In genomic region chr1:22636927-22637326, GRCh38 we compare ENCODE assay signal across 20 cellular contexts. TPM values are rescaled to one million over a fixed set of nuclear protein-coding genes. Genes with fewer than 3 reads are reported as not detected.
DNase-seq lines count a peak whose midpoint lies in the region; ATAC-seq and TF ChIP-seq lines count a peak whose summit lies in the region.
"Had no signal": no experiment of that assay in that cellular context is flagged by ENCODE, and none has a peak within 500 bp of the region (broad histone marks: within the 10 kb centered on the region; RNA-seq: fewer than 3 reads in every experiment).

No MANE protein-coding gene starts in this region.

- H2AFZ ChIP-seq in mammary epithelial cell (ENCODE audit: low read depth, low read length): no peak overlapping the region

- in situ Hi-C loops in mammary epithelial cell (cut with MboI; ENCODE audit: low sequenced_read_pairs in 2 of 2): no loop called here

- TF ChIP-seq CTCF in breast epithelium (IDR thresholded peaks at IDR 0.05): no peak
- no peak for TF ChIP-seq CTCF in mammary epithelial cell (conservative IDR thresholded peaks at IDR 0.05 in 1 of 2, IDR thresholded peaks at IDR 0.05 in 1 of 2; ENCODE audit: extremely low read depth in 1 of 2, insufficient read depth in 1 of 2, low read depth in 1 of 2, low read length in 2 of 2)
- TF ChIP-seq CTCF in esophagus squamous epithelium (IDR thresholded peaks at IDR 0.05): no peak
- TF ChIP-seq CTCF in suprapubic skin (IDR thresholded peaks at IDR 0.05): no peak

- TF ChIP-seq POLR2A in breast epithelium (IDR thresholded peaks at IDR 0.05) (no peak), esophagus squamous epithelium (IDR thresholded peaks at IDR 0.05) (no peak), suprapubic skin (IDR thresholded peaks at IDR 0.05) (no peak), GM18505 (IDR thresholded peaks at IDR 0.05; ENCODE audit: borderline replicate concordance, extremely low read depth, insufficient read depth, insufficient read length) (no peak)

- H3K4me2 ChIP-seq in mammary epithelial cell (ENCODE audit: insufficient read depth, low read depth, low read length): no peak overlapping the region

- ATAC-seq in HG03432 (IDR thresholded peaks at IDR 0.05; ENCODE audit: unreplicated experiment) (no peak), GM18505 (IDR thresholded peaks at IDR 0.05; ENCODE audit: unreplicated experiment) (no peak)
- ATAC-seq: stimulated activated naive CD8-positive, alpha-beta T cell treated with anti-CD3 and anti-CD28 coated beads, Interleukin-15, amount 100 ng/mL, for 72 hours had no signal

- BruUV-seq in mammary epithelial cell (replicated peaks; lab: Mats Ljungman, UMichigan): no TSS peak

- H3K4me3 ChIP-seq in breast epithelium (peak overlapping the region; percentile 20 to 47 (median 25)), mammary epithelial cell (replicated peaks in 1 of 3; ENCODE audit: insufficient read depth in 1 of 3, low read depth in 2 of 3, low read length in 3 of 3) (no peak overlapping the region), esophagus squamous epithelium (peak overlapping the region in 3 of 4 donors; percentile 10 to 42 (median 31)), suprapubic skin (peak overlapping the region; percentile 28)

- dilution Hi-C loops in mammary epithelial cell (cut with HindIII; ENCODE audit: low sequenced_read_pairs): no loop called here

- CTCF ChIA-PET in mammary epithelial cell (lab: Charles Lee; ENCODE audit: low non-redundant PET): no interaction called here

- H3K36me3 ChIP-seq in breast epithelium (no peaks in the 10 kb centered on the region), mammary epithelial cell (ENCODE audit: insufficient read depth, low read length) (no peaks in the 10 kb centered on the region), esophagus squamous epithelium (no peaks in the 10 kb centered on the region), suprapubic skin (no peaks in the 10 kb centered on the region)

- no peaks in the 10 kb centered on the region for H3K9me3 ChIP-seq in breast epithelium
- no peaks in the 10 kb centered on the region for H3K9me3 ChIP-seq in mammary epithelial cell (replicated peaks; ENCODE audit: insufficient read depth, low read length)
- no peaks in the 10 kb centered on the region for H3K9me3 ChIP-seq in esophagus squamous epithelium
- H3K9me3 ChIP-seq in suprapubic skin: no peaks in the 10 kb centered on the region

- WGBS in mammary epithelial cell (ENCODE audit: low coverage, missing lambda C conversion rate): 82% methylated on average over 6 of the region's 6 CpGs
- 46 to 64% methylated on average over 6 of the region's 6 CpGs for WGBS in esophagus squamous epithelium, 2 donors
- WGBS in suprapubic skin: 74% methylated on average over 6 of the region's 6 CpGs

- TF ChIP-seq EP300 in suprapubic skin (IDR thresholded peaks at IDR 0.05): no peak

- no peak overlapping the region for H3K9ac ChIP-seq in mammary epithelial cell (ENCODE audit: insufficient read depth, low read length)

- H3K27ac ChIP-seq in breast epithelium (no peak overlapping the region), mammary epithelial cell (ENCODE audit: insufficient read depth, low read depth, low read length) (no peak overlapping the region), esophagus squamous epithelium (peak overlapping the region in 2 of 4 donors; percentile 17 to 36), suprapubic skin (peak overlapping the region; percentile 27)

- H3K4me1 ChIP-seq in breast epithelium (no peaks in the 10 kb centered on the region), mammary epithelial cell (ENCODE audit: insufficient read depth, low read length) (no peaks in the 10 kb centered on the region), esophagus squamous epithelium (peaks cover 2 to 4% (median 3%) of the 10 kb centered on the region in 3 donors), suprapubic skin (peaks cover 4% of the 10 kb centered on the region)

- H4K20me1 ChIP-seq in mammary epithelial cell (ENCODE audit: insufficient read depth, low read length): no peaks in the 10 kb centered on the region

- no peak for DNase-seq in breast epithelium (ENCODE audit: low spot score in 2 of 2)
- DNase-seq in mammary epithelial cell: no peak
- peak; percentile 57 for DNase-seq in NCI-H2107 treated with DMSO at 0.1 percent for 48 hours (lab: John Stamatoyannopoulos, UW; ENCODE audit: unreplicated experiment)
- DNase-seq in esophagus squamous epithelium (lab: John Stamatoyannopoulos, UW): no peak
- DNase-seq in suprapubic skin (ENCODE audit: low spot score in 2 of 2): no peak
- no peak for DNase-seq in NOMO-1 (lab: John Stamatoyannopoulos, UW; ENCODE audit: unreplicated experiment in 2 of 2)
- DNase-seq: activated CD8-positive, alpha-beta memory T cell treated with anti-CD3 and anti-CD28 coated beads for 24 hours; activated effector memory CD4-positive, alpha-beta T cell treated with anti-CD3 and anti-CD28 coated beads, Interleukin-2, amount 50 U/mL, for 16 hours; DND-41; effector CD4-positive, alpha-beta T cell; NCI-H1930; nephron progenitor cell; stimulated activated naive CD8-positive, alpha-beta T cell treated with anti-CD3 and anti-CD28 coated beads, Interleukin-15, amount 100 ng/mL, for 72 hours; SW 1271 had no signal

- H3K27me3 ChIP-seq in breast epithelium: no peaks in the 10 kb centered on the region
- H3K27me3 ChIP-seq in mammary epithelial cell (ENCODE audit: insufficient read depth, low read length): no peaks in the 10 kb centered on the region
- peaks cover 0 to 94% (median 0%) of the 10 kb centered on the region in 4 donors for H3K27me3 ChIP-seq in esophagus squamous epithelium
- peaks cover 45% of the 10 kb centered on the region for H3K27me3 ChIP-seq in suprapubic skin

- intact Hi-C loops in breast epithelium (cut with DNase I; ENCODE audit: low total_unique reads) (no loop called here), mammary epithelial cell (cut with micrococcal nuclease) (no loop called here), esophagus squamous epithelium (cut with DNase I) (no loop called here)

- no peaks in the 10 kb centered on the region for H3K79me2 ChIP-seq in mammary epithelial cell (ENCODE audit: insufficient read depth, low read length)

RNA-seq across cellular contexts. Expression of gene C1QA, which starts 0.5 kb away (rescaled TPM):
- total RNA-seq in breast epithelium: 100 to 1,000 TPM in 2 of 3 donors, 10 to 100 TPM in 1; 55.7 to 355 (median 104) TPM
- total RNA-seq in mammary epithelial cell: not detected
- polyA plus RNA-seq in mammary epithelial cell: not detected
- not detected for polyA minus RNA-seq in mammary epithelial cell
- total RNA-seq in esophagus squamous epithelium: 100 to 1,000 TPM in 2 of 4 donors, 10 to 100 TPM in 2; 11.7 to 167 (median 68.4) TPM
- total RNA-seq in suprapubic skin: 10 to 100 TPM in 2 of 4 donors, 1 to 10 TPM in 2; 7.2 to 24.3 (median 16.4) TPM
- total RNA-seq: astrocyte, fibroblast of villous mesenchyme, LHCN-M2, lung microvascular endothelial cell had no signal

RNA-seq across cellular contexts. Expression of gene C1QC, which starts 6.5 kb away (rescaled TPM):
- total RNA-seq in breast epithelium: 100 to 1,000 TPM in 2 of 3 donors, 10 to 100 TPM in 1; 76.4 to 385 (median 113) TPM
- not detected for total RNA-seq in mammary epithelial cell
- not detected for polyA plus RNA-seq in mammary epithelial cell
- not detected for polyA minus RNA-seq in mammary epithelial cell
- 100 to 1,000 TPM in 2 of 4 donors, 10 to 100 TPM in 1, 1 to 10 TPM in 1; 9.7 to 153 (median 74.8) TPM for total RNA-seq in esophagus squamous epithelium
- 10 to 100 TPM in 3 of 4 donors, 1 to 10 TPM in 1; 6.5 to 31.9 (median 20.4) TPM for total RNA-seq in suprapubic skin
- total RNA-seq: astrocyte, fibroblast of villous mesenchyme, LHCN-M2, lung microvascular endothelial cell had no signal

RNA-seq across cellular contexts. Expression of gene C1QB, which starts 16.1 kb away (rescaled TPM):
- total RNA-seq in breast epithelium (100 to 1,000 TPM; 172 to 706 (median 330) TPM), mammary epithelial cell (not detected), esophagus squamous epithelium (100 to 1,000 TPM in 2 of 4 donors, 10 to 100 TPM in 1, 1 to 10 TPM in 1; 7.1 to 240 (median 110) TPM), suprapubic skin (10 to 100 TPM; 14.5 to 71.5 (median 33.0) TPM)
- polyA plus RNA-seq in mammary epithelial cell: not detected
- not detected for polyA minus RNA-seq in mammary epithelial cell
- total RNA-seq: astrocyte, fibroblast of villous mesenchyme, LHCN-M2, lung microvascular endothelial cell had no signal

Comparison
In these comparisons a context has a peak if more than half of its experiments do, and no peak if none do; other contexts are left out.
1. H3K4me3 ChIP-seq: peak in breast epithelium (3 of 3), esophagus squamous epithelium (3 of 4) and suprapubic skin (single experiment); none in mammary epithelial cell (0 of 3).
2. RNA of gene C1QA, which starts 0.5 kb away (total RNA-seq): 11.7 to 167 TPM in esophagus squamous epithelium, 55.7 to 355 TPM in breast epithelium and 7.2 to 24.3 TPM in suprapubic skin; not detected in mammary epithelial cell; every median in the first group is over 4 times any median in the second.
3. RNA of gene C1QC, which starts 6.5 kb away (total RNA-seq): 9.7 to 153 TPM in esophagus squamous epithelium, 76.4 to 385 TPM in breast epithelium and 6.5 to 31.9 TPM in suprapubic skin; not detected in mammary epithelial cell; every median in the first group is over 4 times any median in the second.
4. RNA of gene C1QB, which starts 16.1 kb away (total RNA-seq): 172 to 706 TPM in breast epithelium, 7.1 to 240 TPM in esophagus squamous epithelium and 14.5 to 71.5 TPM in suprapubic skin; not detected in mammary epithelial cell; every median in the first group is over 4 times any median in the second.